9 cellular contexts compared by ENCODE assay signal in the genomic region with DNA sequence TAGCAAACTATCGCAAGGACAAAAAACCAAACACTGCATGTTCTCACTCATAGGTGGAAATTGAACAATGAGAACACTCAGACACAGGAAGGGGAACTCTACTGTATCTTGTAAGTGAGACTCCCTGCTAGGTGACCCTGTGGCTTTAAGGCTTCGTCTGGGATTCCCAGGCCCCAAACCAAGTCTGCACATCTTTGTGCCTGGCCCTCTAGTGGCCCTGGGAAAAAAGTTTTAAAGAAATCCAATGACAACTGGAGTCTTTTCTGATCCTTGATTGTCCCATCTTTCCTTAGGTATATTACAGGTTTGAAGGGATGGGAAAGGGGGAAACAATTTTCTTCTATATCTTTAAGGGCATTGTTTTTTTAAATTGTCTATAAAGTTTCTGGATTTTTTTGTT.
DNase-seq lines count a peak whose midpoint lies in the region; ATAC-seq and TF ChIP-seq lines count a peak whose summit lies in the region.
"Had no signal": no experiment of that assay in that cellular context is flagged by ENCODE, and none has a peak within 500 bp of the region (broad histone marks: within the 10 kb centered on the region; RNA-seq: fewer than 3 reads in every experiment).

No MANE protein-coding gene starts in this region.

- ATAC-seq in GM19035 (IDR thresholded peaks at IDR 0.05; ENCODE audit: unreplicated experiment) = no peak

- TF ChIP-seq CTCF in choroid plexus epithelial cell (conservative IDR thresholded peaks at IDR 0.05; ENCODE audit: low read depth, low read length) = peak; percentile 72

- H3K4me3 ChIP-seq in choroid plexus epithelial cell (ENCODE audit: low read depth, low read length) = no peak overlapping the region

- DNase-seq in NCI-H1105 (lab: John Stamatoyannopoulos, UW) = peak; percentile 1
- DNase-seq in NCI-H1105 treated with DMSO at 0.1 percent for 48 hours (lab: John Stamatoyannopoulos, UW) = no peak
- DNase-seq in LoVo (ENCODE audit: low spot score) = peak; percentile 32
- peak; percentile 76 for DNase-seq in choroid plexus epithelial cell (ENCODE audit: low read depth)
- peak; percentile 7 for DNase-seq in pons (ENCODE audit: low spot score)
- no peak for DNase-seq in NCI-H2107 (lab: John Stamatoyannopoulos, UW)
- no peak for DNase-seq in activated CD8-positive, alpha-beta memory T cell treated with anti-CD3 and anti-CD28 coated beads, Interleukin-2, amount 50 U/mL, for 48 hours
- DNase-seq: CD4-positive, CD25-positive, alpha-beta regulatory T cell had no signal

Comparison
In these comparisons a context has a peak if more than half of its experiments do, and no peak if none do; other contexts are left out.
1. DNase-seq: peak in NCI-H1105 (single experiment), LoVo (single experiment), choroid plexus epithelial cell (single experiment) and pons (single experiment); none in NCI-H1105 treated with DMSO at 0.1 percent for 48 hours (single experiment), NCI-H2107 (single experiment) and activated CD8-positive, alpha-beta memory T cell treated with anti-CD3 and anti-CD28 coated beads, Interleukin-2, amount 50 U/mL, for 48 hours (single experiment).